ENCODE assay signal across 9 cellular contexts in the genomic region with DNA sequence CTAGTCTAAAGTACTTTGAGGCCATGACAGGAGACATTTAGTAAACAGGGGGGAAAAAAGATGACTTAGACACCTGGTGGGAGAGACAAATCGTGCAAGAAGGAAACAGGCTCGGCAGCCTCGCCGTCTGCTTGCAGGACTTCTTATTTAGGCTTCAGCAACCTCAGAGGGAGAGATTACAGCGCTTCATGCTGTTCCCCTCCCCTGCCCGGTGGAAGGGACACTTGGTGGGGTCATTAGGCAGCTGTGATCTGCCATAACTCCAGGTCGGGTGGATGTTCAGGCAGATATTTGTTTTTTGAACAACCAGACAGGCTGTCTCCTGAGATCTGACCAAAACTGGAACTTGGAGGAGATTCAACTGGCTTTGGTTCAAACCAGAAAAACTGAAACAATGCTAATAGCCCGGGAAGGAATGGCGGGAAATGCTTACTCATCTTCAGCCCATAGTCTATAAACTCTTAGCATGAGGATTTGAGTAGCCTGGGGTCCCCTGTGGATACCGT. TPM values are rescaled to one million over a fixed set of nuclear protein-coding genes. Genes with fewer than 3 reads are reported as not detected.
A peak's percentile ranks its signal among the peaks of the same experiment; 100 is the strongest.
DNase-seq lines count a peak whose midpoint lies in the region; TF ChIP-seq lines count a peak whose summit lies in the region.
"Had no signal": no experiment of that assay in that cellular context is flagged by ENCODE, and none has a peak within 500 bp of the region (broad histone marks: within the 10 kb centered on the region; RNA-seq: fewer than 3 reads in every experiment).

No MANE protein-coding gene starts in this region.

- H3K36me3 ChIP-seq in SK-N-MC (ENCODE audit: insufficient read depth, low read length) (no peaks in the 10 kb centered on the region), sigmoid colon (no peaks in the 10 kb centered on the region)

- TF ChIP-seq CTCF in sigmoid colon (IDR thresholded peaks at IDR 0.05) = no peak

- H3K9me3 Mint-ChIP-seq in activated naive CD4-positive, alpha-beta T cell treated with anti-CD3 and anti-CD28 coated beads for 36 hours = no peaks in the 10 kb centered on the region
- H3K9me3 Mint-ChIP-seq in activated naive CD4-positive, alpha-beta T cell treated with anti-CD3 and anti-CD28 coated beads, Interleukin-2, amount 10 ng/mL, durations not matched to agents 7 days and 5 days = peaks cover 3% of the 10 kb centered on the region

- no peak overlapping the region for H3K9ac ChIP-seq in SK-N-MC (ENCODE audit: insufficient read length)

- no peaks in the 10 kb centered on the region for H3K27me3 ChIP-seq in sigmoid colon

- WGBS in sigmoid colon, 2 donors = 12 to 21% methylated on average over 10 of the region's 10 CpGs

- no peak overlapping the region for H3K4me3 Mint-ChIP-seq in activated naive CD4-positive, alpha-beta T cell treated with anti-CD3 and anti-CD28 coated beads for 36 hours
- no peak overlapping the region for H3K4me3 Mint-ChIP-seq in activated naive CD4-positive, alpha-beta T cell treated with anti-CD3 and anti-CD28 coated beads, Interleukin-2, amount 10 ng/mL, durations not matched to agents 7 days and 5 days

- no peaks in the 10 kb centered on the region for H3K36me3 Mint-ChIP-seq in activated naive CD4-positive, alpha-beta T cell treated with anti-CD3 and anti-CD28 coated beads for 36 hours (ENCODE audit: low read depth)
- H3K36me3 Mint-ChIP-seq in activated naive CD4-positive, alpha-beta T cell treated with anti-CD3 and anti-CD28 coated beads, Interleukin-2, amount 10 ng/mL, durations not matched to agents 7 days and 5 days = peaks cover 2% of the 10 kb centered on the region

- CTCF ChIA-PET in activated naive CD4-positive, alpha-beta T cell treated with anti-CD3 and anti-CD28 coated beads for 36 hours (lab: Charles Lee) = interaction anchor here (0.6 to 2.1 kb wide), 3 partner anchors 10 to 12 kb away, joined by 3 to 7 read pairs (median 3); no protein-coding TSS in a partner anchor
- CTCF ChIA-PET in activated naive CD4-positive, alpha-beta T cell treated with anti-CD3 and anti-CD28 coated beads, Interleukin-2, amount 10 ng/mL, durations not matched to agents 7 days and 5 days (lab: Charles Lee) = interaction anchor here (1.0 kb wide), 1 partner anchor 11 kb away, joined by 3 read pairs; no protein-coding TSS in a partner anchor

- H3K4me1 ChIP-seq in sigmoid colon = peaks cover 0 to 51% (median 50%) of the 10 kb centered on the region in 4 donors

- H3K27me3 Mint-ChIP-seq in activated naive CD4-positive, alpha-beta T cell treated with anti-CD3 and anti-CD28 coated beads for 36 hours (ENCODE audit: low read depth) = no peaks in the 10 kb centered on the region
- peaks cover 18% of the 10 kb centered on the region for H3K27me3 Mint-ChIP-seq in activated naive CD4-positive, alpha-beta T cell treated with anti-CD3 and anti-CD28 coated beads, Interleukin-2, amount 10 ng/mL, durations not matched to agents 7 days and 5 days

- H3K4me3 ChIP-seq in SK-N-MC = no peak overlapping the region
- H3K4me3 ChIP-seq in sigmoid colon = peak overlapping the region in 2 of 4 donors; percentile 21

- DNase-seq in EH (ENCODE audit: low read depth) = peak; percentile 92
- DNase-seq in SK-N-MC (ENCODE audit: low read depth, low spot score) = no peak
- peak; percentile 70 for DNase-seq in glomerular visceral epithelial cell (ENCODE audit: extremely low spot score)
- no peak for DNase-seq in sigmoid colon
- DNase-seq in activated naive CD4-positive, alpha-beta T cell treated with anti-CD3 and anti-CD28 coated beads for 36 hours = no peak
- no peak for DNase-seq in SW480 (ENCODE audit: low spot score)
- DNase-seq in posterior vena cava (ENCODE audit: low spot score) = no peak
- no peak for DNase-seq in activated naive CD4-positive, alpha-beta T cell treated with anti-CD3 and anti-CD28 coated beads, Interleukin-2, amount 10 ng/mL, durations not matched to agents 7 days and 5 days
- DNase-seq: activated effector memory CD4-positive, alpha-beta T cell treated with Interleukin-2 at 50 U/mL for 16 hours had no signal

- no peak overlapping the region for H3K27ac Mint-ChIP-seq in activated naive CD4-positive, alpha-beta T cell treated with anti-CD3 and anti-CD28 coated beads for 36 hours
- H3K27ac Mint-ChIP-seq in activated naive CD4-positive, alpha-beta T cell treated with anti-CD3 and anti-CD28 coated beads, Interleukin-2, amount 10 ng/mL, durations not matched to agents 7 days and 5 days = no peak overlapping the region

- H3K4me1 Mint-ChIP-seq in activated naive CD4-positive, alpha-beta T cell treated with anti-CD3 and anti-CD28 coated beads for 36 hours (ENCODE audit: low read depth) = no peaks in the 10 kb centered on the region
- H3K4me1 Mint-ChIP-seq in activated naive CD4-positive, alpha-beta T cell treated with anti-CD3 and anti-CD28 coated beads, Interleukin-2, amount 10 ng/mL, durations not matched to agents 7 days and 5 days = no peaks in the 10 kb centered on the region

- TF ChIP-seq EP300 in sigmoid colon (IDR thresholded peaks at IDR 0.05) = peak in 1 of 4 donors; percentile 37

- H3K27ac ChIP-seq in SK-N-MC (peak overlapping the region; percentile 16; the same call in 1 of the 2 replicates), sigmoid colon (peak overlapping the region; percentile 42 to 85 (median 76))

- H3K9me3 ChIP-seq in SK-N-MC (ENCODE audit: low read depth, low read length) = no peaks in the 10 kb centered on the region
- H3K9me3 ChIP-seq in sigmoid colon = no peaks in the 10 kb centered on the region

- TF ChIP-seq POLR2A in sigmoid colon (IDR thresholded peaks at IDR 0.05) = no peak

- intact Hi-C loops in sigmoid colon (cut with DNase I) = loop anchor here (10.0 kb wide), 1 partner anchor 230 kb away; no protein-coding TSS in a partner anchor
- intact Hi-C loops in activated naive CD4-positive, alpha-beta T cell treated with anti-CD3 and anti-CD28 coated beads for 36 hours (cut with micrococcal nuclease) = no loop called here
- intact Hi-C loops in posterior vena cava (cut with DNase I) = no loop called here

RNA-seq across cellular contexts. Expression of gene CD180, which starts 38.1 kb away (rescaled TPM):
- total RNA-seq in sigmoid colon = 1 to 10 TPM in 1 of 4 donors, under 1 TPM in 3; 0.55 to 1.1 (median 0.90) TPM
- polyA plus RNA-seq in sigmoid colon = 1 to 10 TPM in 2 of 3 donors, under 1 TPM in 1; 0.60 to 3.5 (median 2.3) TPM
- not detected for total RNA-seq in activated naive CD4-positive, alpha-beta T cell treated with anti-CD3 and anti-CD28 coated beads for 36 hours
- 1 to 10 TPM; 1.4 to 1.5 TPM for total RNA-seq in posterior vena cava

Comparison
In these comparisons a context has a peak if more than half of its experiments do, and no peak if none do; other contexts are left out.
1. DNase-seq: peak in EH (single experiment) and glomerular visceral epithelial cell (single experiment); none in SK-N-MC (single experiment), sigmoid colon (single experiment), activated naive CD4-positive, alpha-beta T cell treated with anti-CD3 and anti-CD28 coated beads for 36 hours (single experiment), SW480 (single experiment), posterior vena cava (single experiment) and activated naive CD4-positive, alpha-beta T cell treated with anti-CD3 and anti-CD28 coated beads, Interleukin-2, amount 10 ng/mL, durations not matched to agents 7 days and 5 days (single experiment).